21 cellular contexts compared by ENCODE assay signal in genomic region chr14:30142216-30142615, GRCh38.
"Had no signal": no experiment of that assay in that cellular context is flagged by ENCODE, and none has a peak within 500 bp of the region (broad histone marks: within the 10 kb centered on the region; RNA-seq: fewer than 3 reads in every experiment).

No MANE protein-coding gene starts in this region.

- H3K4me1 ChIP-seq: left ventricle myocardium inferior, lower lobe of right lung, neural progenitor cell, right atrium auricular region, stomach, transverse colon had no signal

- H3K4me3 ChIP-seq: hepatocyte, left ventricle myocardium inferior, lower lobe of right lung, neural progenitor cell, ovary, right atrium auricular region, stomach, thoracic aorta, transverse colon had no signal

- H2AFZ ChIP-seq: hepatocyte, neural progenitor cell had no signal

- H3K4me2 ChIP-seq: hepatocyte, neural progenitor cell had no signal

- DNase-seq: effector memory CD4-positive, alpha-beta T cell; foreskin melanocyte; head of caudate nucleus; kidney; left cardiac atrium; left ventricle myocardium inferior; lower lobe of right lung; nucleus accumbens; ovary; small intestine; stimulated activated CD4-positive, alpha-beta T cell treated with anti-CD3 and anti-CD28 coated beads, Interleukin-12 subunit alpha, Interleukin-12 subunit beta, amount 100 ng/mL, for 4 hours; stimulated activated naive CD4-positive, alpha-beta T cell; stomach; substantia nigra; transverse colon had no signal

- H3K9ac ChIP-seq: neural progenitor cell had no signal

- H3K27ac ChIP-seq: hepatocyte, left ventricle myocardium inferior, lower lobe of right lung, neural progenitor cell, ovary, right atrium auricular region, stomach, thoracic aorta, transverse colon had no signal

- ATAC-seq: esophagus mucosa; left cardiac atrium; lower lobe of right lung; natural killer cell treated with Interleukin-12 subunit alpha and Interleukin-12 subunit beta and Interleukin-15 and Interleukin-18, amount 100 ng/mL, for 72 hours had no signal

- H3K36me3 ChIP-seq: left ventricle myocardium inferior, lower lobe of right lung, neural progenitor cell, ovary, right atrium auricular region, stomach, thoracic aorta, transverse colon had no signal

- H3K27me3 ChIP-seq: hepatocyte, neural progenitor cell, ovary, right atrium auricular region, stomach, transverse colon had no signal
